ENCODE assay signal across 1 cellular context in the genomic region with DNA sequence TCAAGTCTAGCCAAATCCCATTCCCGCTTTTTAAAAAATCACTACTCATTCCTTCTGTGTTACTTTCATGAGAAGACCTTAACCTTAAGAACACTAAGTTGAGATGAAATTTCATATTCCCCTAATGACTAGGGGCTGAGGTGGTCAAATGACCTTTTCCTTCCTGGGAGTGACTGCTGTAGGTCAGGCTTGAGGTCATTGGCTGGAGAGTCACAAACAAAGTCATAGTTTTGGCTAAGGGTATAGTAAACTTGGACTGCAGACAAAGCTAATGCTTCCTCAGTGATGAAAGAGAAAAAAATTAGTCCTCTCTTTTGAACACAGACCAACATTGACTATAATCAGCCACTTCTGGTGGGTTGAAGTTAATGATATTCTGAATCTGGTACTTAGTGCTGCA.
A peak's percentile ranks its signal among the peaks of the same experiment; 100 is the strongest.
TF ChIP-seq lines count a peak whose summit lies in the region.

No MANE protein-coding gene starts in this region.

TF ChIP-seq in K562, 482 proteins besides CTCF, POLR2A, EP300 and RAD21:
- no peak for TF ChIP-seq VEZF1 (CRISPR knock-in tag; IDR thresholded peaks at IDR 0.05)
- TF ChIP-seq TOE1 (IDR thresholded peaks at IDR 0.05; ENCODE audit: borderline replicate concordance) = no peak
- no peak for TF ChIP-seq TOE1 (CRISPR knock-in tag; IDR thresholded peaks at IDR 0.05; ENCODE audit: borderline replicate concordance, low read depth)
- peak; percentile 36; the same call in 1 of the 2 replicates for TF ChIP-seq ESRRA (IDR thresholded peaks at IDR 0.05; ENCODE audit: borderline replicate concordance, low read depth)
